ENCODE assay signal across 16 cellular contexts in genomic region chr12:131239384-131240094, GRCh38.
DNase-seq lines count a peak whose midpoint lies in the region; ATAC-seq and TF ChIP-seq lines count a peak whose summit lies in the region.
"Had no signal": no experiment of that assay in that cellular context is flagged by ENCODE, and none has a peak within 500 bp of the region (broad histone marks: within the 10 kb centered on the region; RNA-seq: fewer than 3 reads in every experiment).

No MANE protein-coding gene starts in this region.

- TF ChIP-seq CTCF in GM13977 (IDR thresholded peaks at IDR 0.05; ENCODE audit: extremely low read depth, insufficient read depth, missing control alignments) (no peak), esophagus muscularis mucosa (IDR thresholded peaks at IDR 0.05) (no peak)

- no peaks in the 10 kb centered on the region for H3K9me3 ChIP-seq in esophagus muscularis mucosa
- H3K9me3 ChIP-seq: testis had no signal

- intact Hi-C loops in esophagus muscularis mucosa (cut with DNase I) = no loop called here

- no peaks in the 10 kb centered on the region for H3K27me3 ChIP-seq in esophagus muscularis mucosa
- H3K27me3 ChIP-seq: testis had no signal

- ATAC-seq in HG02798 (IDR thresholded peaks at IDR 0.05; ENCODE audit: poor library complexity, unreplicated experiment) (peak; percentile 78), HG03558 (IDR thresholded peaks at IDR 0.05; ENCODE audit: extremely low read depth, unreplicated experiment) (peak; percentile 69)
- ATAC-seq: T-cell had no signal

- no peaks in the 10 kb centered on the region for H3K36me3 ChIP-seq in esophagus muscularis mucosa

- no peak for TF ChIP-seq POLR2A in esophagus muscularis mucosa (IDR thresholded peaks at IDR 0.05; ENCODE audit: low read depth)

- WGBS in esophagus muscularis mucosa = 89% methylated on average over 7 of the region's 7 CpGs

- H3K27ac ChIP-seq in esophagus muscularis mucosa (replicated peaks in 1 of 4) = no peak overlapping the region
- H3K27ac ChIP-seq: HL-60, testis had no signal

- peak; percentile 80 for DNase-seq in GM13977 (ENCODE audit: low spot score)
- peak; percentile 27 for DNase-seq in GM19238 (ENCODE audit: insufficient read length, low spot score)
- DNase-seq in stimulated activated CD4-positive, alpha-beta T cell treated with anti-CD3 and anti-CD28 coated beads, Interleukin-2, amount 100 ng/mL, for 48 hours = no peak
- DNase-seq in stimulated activated CD4-positive, alpha-beta T cell treated with anti-CD3 and anti-CD28 coated beads, Interleukin-2, amount 100 ng/mL, for 24 hours = no peak
- DNase-seq in HPDE6-E6E7 (ENCODE audit: extremely low spot score) = no peak
- no peak for DNase-seq in esophagus muscularis mucosa (ENCODE audit: extremely low spot score)
- DNase-seq: activated CD8-positive, alpha-beta memory T cell treated with anti-CD3 and anti-CD28 coated beads, Interleukin-2, amount 50 U/mL, for 4 hours; CD8-positive, alpha-beta memory T cell; NCI-H1417; nucleus accumbens; stimulated activated CD4-positive, alpha-beta T cell treated with anti-CD3 and anti-CD28 coated beads, Interleukin-4, amount 100 ng/mL, for 1 hour; T-cell; testis had no signal

- no peak for TF ChIP-seq EP300 in esophagus muscularis mucosa (IDR thresholded peaks at IDR 0.05)

- peaks cover 0 to 3% (median 0%) of the 10 kb centered on the region in 4 donors for H3K4me1 ChIP-seq in esophagus muscularis mucosa
- H3K4me1 ChIP-seq: testis had no signal

- in situ Hi-C loops in GM13977 (cut with MboI; ENCODE audit: low pct_unique_long_range_greater_than_20kb, low sequenced_read_pairs, unreplicated experiment) = no loop called here

- H3K4me3 ChIP-seq in esophagus muscularis mucosa = no peak overlapping the region
- H3K4me3 ChIP-seq: testis had no signal

Comparison
In these comparisons a context has a peak if more than half of its experiments do, and no peak if none do; other contexts are left out.
1. DNase-seq: peak in GM13977 (single experiment) and GM19238 (single experiment); none in stimulated activated CD4-positive, alpha-beta T cell treated with anti-CD3 and anti-CD28 coated beads, Interleukin-2, amount 100 ng/mL, for 48 hours (0 of 2), stimulated activated CD4-positive, alpha-beta T cell treated with anti-CD3 and anti-CD28 coated beads, Interleukin-2, amount 100 ng/mL, for 24 hours (0 of 2), HPDE6-E6E7 (single experiment) and esophagus muscularis mucosa (single experiment).